19 cellular contexts compared by ENCODE assay signal in genomic region chr19:39915848-39916215, GRCh38.
"Had no signal": no experiment of that assay in that cellular context is flagged by ENCODE, and none has a peak within 500 bp of the region (broad histone marks: within the 10 kb centered on the region; RNA-seq: fewer than 3 reads in every experiment).

No MANE protein-coding gene starts in this region.

- H3K4me1 Mint-ChIP-seq: activated CD4-positive, alpha-beta memory T cell treated with anti-CD3 and anti-CD28 coated beads, Interleukin-2, amount 10 ng/mL, durations not matched to agents 7 days and 5 days; activated naive CD4-positive, alpha-beta T cell treated with anti-CD3 and anti-CD28 coated beads, Interleukin-2, amount 10 ng/mL, durations not matched to agents 7 days and 5 days; brain; mesothelial cell of epicardium had no signal

- H3K9me3 Mint-ChIP-seq: activated CD4-positive, alpha-beta memory T cell treated with anti-CD3 and anti-CD28 coated beads, Interleukin-2, amount 10 ng/mL, durations not matched to agents 7 days and 5 days; activated naive CD4-positive, alpha-beta T cell treated with anti-CD3 and anti-CD28 coated beads, Interleukin-2, amount 10 ng/mL, durations not matched to agents 7 days and 5 days; activated naive CD8-positive, alpha-beta T cell treated with anti-CD3 and anti-CD28 coated beads, Interleukin-2, amount 50 U/mL, for 24 hours; activated T-cell treated with anti-CD3 and anti-CD28 coated beads, Interleukin-2, amount 50 U/mL, for 24 hours; brain; mesothelial cell of epicardium had no signal

- H3K4me3 Mint-ChIP-seq: activated CD4-positive, alpha-beta memory T cell treated with anti-CD3 and anti-CD28 coated beads, Interleukin-2, amount 10 ng/mL, durations not matched to agents 7 days and 5 days; activated CD4-positive, alpha-beta T cell treated with anti-CD3 and anti-CD28 coated beads for 36 hours; activated naive CD4-positive, alpha-beta T cell treated with anti-CD3 and anti-CD28 coated beads, Interleukin-2, amount 10 ng/mL, durations not matched to agents 7 days and 5 days; activated naive CD8-positive, alpha-beta T cell treated with anti-CD3 and anti-CD28 coated beads, Interleukin-2, amount 50 U/mL, for 24 hours; activated T-cell treated with anti-CD3 and anti-CD28 coated beads, Interleukin-2, amount 50 U/mL, for 24 hours; brain; mesothelial cell of epicardium; natural killer cell treated with Interleukin-12 subunit alpha and Interleukin-12 subunit beta and Interleukin-15 and Interleukin-18, amount 100 ng/mL, for 72 hours had no signal

- H3K27ac Mint-ChIP-seq: activated CD4-positive, alpha-beta memory T cell treated with anti-CD3 and anti-CD28 coated beads, Interleukin-2, amount 10 ng/mL, durations not matched to agents 7 days and 5 days; activated naive CD8-positive, alpha-beta T cell treated with anti-CD3 and anti-CD28 coated beads, Interleukin-2, amount 50 U/mL, for 24 hours; activated T-cell treated with anti-CD3 and anti-CD28 coated beads, Interleukin-2, amount 50 U/mL, for 24 hours; brain; mesothelial cell of epicardium had no signal

- H3K27me3 ChIP-seq: vagina had no signal

- H3K36me3 Mint-ChIP-seq: activated naive CD4-positive, alpha-beta T cell treated with anti-CD3 and anti-CD28 coated beads, Interleukin-2, amount 10 ng/mL, durations not matched to agents 7 days and 5 days; brain; mesothelial cell of epicardium; natural killer cell treated with Interleukin-12 subunit alpha and Interleukin-12 subunit beta and Interleukin-15 and Interleukin-18, amount 100 ng/mL, for 72 hours had no signal

- H3K27me3 Mint-ChIP-seq: activated CD4-positive, alpha-beta memory T cell treated with anti-CD3 and anti-CD28 coated beads, Interleukin-2, amount 10 ng/mL, durations not matched to agents 7 days and 5 days; activated CD4-positive, alpha-beta T cell treated with anti-CD3 and anti-CD28 coated beads for 36 hours; activated naive CD4-positive, alpha-beta T cell treated with anti-CD3 and anti-CD28 coated beads, Interleukin-2, amount 10 ng/mL, durations not matched to agents 7 days and 5 days; activated naive CD8-positive, alpha-beta T cell treated with anti-CD3 and anti-CD28 coated beads, Interleukin-2, amount 50 U/mL, for 24 hours; activated T-cell treated with anti-CD3 and anti-CD28 coated beads, Interleukin-2, amount 50 U/mL, for 24 hours; natural killer cell treated with Interleukin-12 subunit alpha and Interleukin-12 subunit beta and Interleukin-15 and Interleukin-18, amount 100 ng/mL, for 72 hours had no signal

- H3K27ac ChIP-seq: dorsolateral prefrontal cortex, left lung, tibial nerve, vagina had no signal

- H3K9me3 ChIP-seq: left lung, vagina had no signal

- ATAC-seq: activated CD4-positive, alpha-beta T cell treated with anti-CD3 and anti-CD28 coated beads for 36 hours; activated naive CD8-positive, alpha-beta T cell treated with anti-CD3 and anti-CD28 coated beads, Interleukin-2, amount 50 U/mL, for 24 hours; left lung; natural killer cell treated with Interleukin-12 subunit alpha and Interleukin-12 subunit beta and Interleukin-15 and Interleukin-18, amount 100 ng/mL, for 72 hours had no signal

- H3K4me3 ChIP-seq: dorsolateral prefrontal cortex, left lung, tibial nerve, vagina had no signal

- H3K36me3 ChIP-seq: left lung, tibial nerve, vagina had no signal

- DNase-seq: activated CD4-positive, alpha-beta memory T cell treated with anti-CD3 and anti-CD28 coated beads, Interleukin-2, amount 10 ng/mL, durations not matched to agents 7 days and 5 days; activated CD4-positive, alpha-beta T cell treated with anti-CD3 and anti-CD28 coated beads for 36 hours; activated effector memory CD4-positive, alpha-beta T cell treated with Interleukin-2 at 50 U/mL for 16 hours; activated naive CD4-positive, alpha-beta T cell treated with anti-CD3 and anti-CD28 coated beads, Interleukin-2, amount 10 ng/mL, durations not matched to agents 7 days and 5 days; activated naive CD8-positive, alpha-beta T cell treated with anti-CD3 and anti-CD28 coated beads, Interleukin-2, amount 50 U/mL, for 24 hours; activated T-cell treated with anti-CD3 and anti-CD28 coated beads, Interleukin-2, amount 50 U/mL, for 24 hours; anterior cingulate cortex; caudate nucleus; dorsolateral prefrontal cortex; foreskin fibroblast; hypothalamus; left lung; occipital lobe; stimulated activated naive CD4-positive, alpha-beta T cell treated with Interleukin-2 at 50 U/mL for 16 hours had no signal

- H3K4me1 ChIP-seq: left lung, tibial nerve, vagina had no signal
